In the genomic region with DNA sequence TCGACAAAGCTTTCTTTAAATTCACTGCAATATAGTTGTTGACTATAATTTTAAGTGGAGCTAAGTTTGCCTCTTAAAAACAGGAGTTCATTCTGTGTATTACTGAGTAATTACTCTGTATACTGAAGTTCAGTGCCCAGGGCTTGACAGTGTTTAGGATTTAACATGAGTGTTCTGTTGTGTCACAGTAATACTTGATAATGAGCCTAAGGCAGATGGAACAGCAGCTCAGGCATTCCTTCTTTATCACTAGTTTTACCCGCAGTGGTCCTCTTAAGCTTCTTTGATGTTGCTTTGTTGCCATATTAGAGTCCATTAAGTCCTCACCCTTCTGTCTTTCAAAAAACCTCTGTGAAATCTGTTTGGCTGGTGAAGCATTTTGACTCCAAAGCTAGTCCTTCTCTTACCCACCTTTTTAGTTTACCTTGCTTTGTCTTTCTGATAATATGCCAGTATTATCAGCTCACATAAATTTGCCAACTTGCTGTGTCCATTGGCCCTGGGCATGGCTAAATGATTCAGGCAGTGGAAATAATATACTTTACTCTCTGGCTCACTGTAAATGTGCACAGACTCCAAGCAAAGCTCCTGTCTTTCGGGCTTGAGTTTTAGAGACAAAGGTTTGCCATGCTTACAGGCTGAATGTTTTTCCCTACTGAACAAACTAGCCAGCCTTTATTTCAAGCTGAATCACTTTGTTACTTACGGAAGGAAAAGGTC, we compare ENCODE assay signal across 9 cellular contexts. TPM values are rescaled to one million over a fixed set of nuclear protein-coding genes. Genes with fewer than 3 reads are reported as not detected.
DNase-seq lines count a peak whose midpoint lies in the region; ATAC-seq and TF ChIP-seq lines count a peak whose summit lies in the region.
"Had no signal": no experiment of that assay in that cellular context is flagged by ENCODE, and none has a peak within 500 bp of the region (broad histone marks: within the 10 kb centered on the region; RNA-seq: fewer than 3 reads in every experiment).

No MANE protein-coding gene starts in this region.

- ATAC-seq in HG02798 (IDR thresholded peaks at IDR 0.05; ENCODE audit: poor library complexity, unreplicated experiment) (no peak), GM19455 (IDR thresholded peaks at IDR 0.05; ENCODE audit: unreplicated experiment) (no peak)

- peaks cover 27% of the 10 kb centered on the region for H3K4me1 Mint-ChIP-seq in endodermal cell

- peaks cover 21% of the 10 kb centered on the region for H3K36me3 ChIP-seq in endodermal cell (ENCODE audit: control insufficient read depth, insufficient read depth, low read length)
- H3K36me3 ChIP-seq in osteoblast (ENCODE audit: insufficient read depth, low read length) = no peaks in the 10 kb centered on the region

- in situ Hi-C loops in KBM-7 (cut with MboI; ENCODE audit: low pct_unique_long_range_greater_than_20kb, low sequenced_read_pairs) = no loop called here

- H2AFZ ChIP-seq in osteoblast (ENCODE audit: low read length) = no peak overlapping the region

- no peaks in the 10 kb centered on the region for H4K20me1 ChIP-seq in osteoblast (ENCODE audit: insufficient read depth, low read length)

- H3K27me3 ChIP-seq in endodermal cell (ENCODE audit: control insufficient read depth, insufficient read depth, low read length, poor library complexity, severe bottlenecking) = no peaks in the 10 kb centered on the region
- no peaks in the 10 kb centered on the region for H3K27me3 ChIP-seq in osteoblast (ENCODE audit: insufficient read depth, low read length)

- H3K9me3 ChIP-seq in endodermal cell (ENCODE audit: control insufficient read depth, low read length) (no peaks in the 10 kb centered on the region), osteoblast (ENCODE audit: low read depth, low read length) (no peaks in the 10 kb centered on the region)

- peaks cover 16% of the 10 kb centered on the region for H3K4me1 ChIP-seq in endodermal cell (ENCODE audit: control insufficient read depth, insufficient read depth, low read length)
- H3K4me1 ChIP-seq in osteoblast (ENCODE audit: insufficient read depth, low read length) = peaks cover 4% of the 10 kb centered on the region

- whole genome bisulfite sequencing in endodermal cell (ENCODE audit: insufficient coverage in 1 of 2, insufficient read length in 1 of 2), 2 experiments = 72 to 90% methylated on average over 2 to 4 of the region's 4 CpGs

- TF ChIP-seq CTCF in endodermal cell (conservative IDR thresholded peaks at IDR 0.05) (no peak), osteoblast (IDR thresholded peaks at IDR 0.05; ENCODE audit: extremely low read depth, low read depth, low read length) (no peak)

- peak; percentile 49 for DNase-seq in DMS 273 (lab: John Stamatoyannopoulos, UW; ENCODE audit: unreplicated experiment)
- DNase-seq in NCI-H82 treated with DMSO at 0.1 percent for 48 hours (lab: John Stamatoyannopoulos, UW; ENCODE audit: unreplicated experiment) = peak; percentile 97
- DNase-seq in endodermal cell = no peak
- DNase-seq in osteoblast (ENCODE audit: insufficient read length, low spot score, missing footprints) = no peak
- no peak for DNase-seq in KBM-7
- no peak for DNase-seq in SK-N-DZ (ENCODE audit: low spot score)
- DNase-seq: NCI-H1694 treated with DMSO at 0.1 percent for 48 hours had no signal

- H3K27ac ChIP-seq in endodermal cell (ENCODE audit: low read depth, low read length) (no peak overlapping the region), osteoblast (ENCODE audit: low read depth, low read length) (no peak overlapping the region)

- no peaks in the 10 kb centered on the region for H3K9me3 Mint-ChIP-seq in endodermal cell

- H3K4me3 Mint-ChIP-seq in endodermal cell = peak overlapping the region; percentile 0

- peak overlapping the region; percentile 12 for H3K27ac Mint-ChIP-seq in endodermal cell

- peaks cover 22% of the 10 kb centered on the region for H3K36me3 Mint-ChIP-seq in endodermal cell (ENCODE audit: low read depth)

- H3K9ac ChIP-seq in endodermal cell (ENCODE audit: extremely low read depth, low read length, poor library complexity, severe bottlenecking) = no peak overlapping the region

- H3K79me2 ChIP-seq in osteoblast (ENCODE audit: insufficient read depth, low read length) = peaks cover 82% of the 10 kb centered on the region

- peak overlapping the region; percentile 31 for H3K4me2 ChIP-seq in osteoblast (ENCODE audit: insufficient read depth, low read length)

- H3K4me3 ChIP-seq in endodermal cell (ENCODE audit: low read length) (peak overlapping the region; percentile 62), osteoblast (ENCODE audit: insufficient read depth, low read length) (no peak overlapping the region)

- no peaks in the 10 kb centered on the region for H3K27me3 Mint-ChIP-seq in endodermal cell (ENCODE audit: insufficient read depth)

RNA-seq across cellular contexts. Expression of a gene that starts 17.7 kb away (rescaled TPM):
- 10 to 100 TPM; 71.4 to 79.2 TPM for total RNA-seq in endodermal cell
- polyA plus RNA-seq in endodermal cell (2013, experiment 1 of 2) = 35.6 TPM
- polyA plus RNA-seq in endodermal cell (2013, experiment 2 of 2) = 35.1 TPM
- 22.7 and 23.9 TPM in 2 replicates for total RNA-seq in osteoblast
- 11.6 and 13.5 TPM in 2 replicates for polyA plus RNA-seq in SK-N-DZ (2014; cell fraction: cytosol; rRNA removed)
- 15.4 and 21.5 TPM in 2 replicates for polyA plus RNA-seq in SK-N-DZ (2014; cell fraction: nucleus; rRNA removed)

RNA-seq across cellular contexts. Expression of a gene that starts 32.4 kb away (rescaled TPM):
- 10 to 100 TPM in 1 of 2 donors, 1 to 10 TPM in 1; 4.3 to 14.8 TPM for total RNA-seq in endodermal cell
- 17.4 TPM for polyA plus RNA-seq in endodermal cell (2013, experiment 1 of 2)
- polyA plus RNA-seq in endodermal cell (2013, experiment 2 of 2) = 10.1 TPM
- 359 and 418 TPM in 2 replicates for total RNA-seq in osteoblast
- polyA plus RNA-seq in SK-N-DZ (2014; cell fraction: cytosol; rRNA removed) = 12.2 and 12.3 TPM in 2 replicates
- polyA plus RNA-seq in SK-N-DZ (2014; cell fraction: nucleus; rRNA removed) = 5.3 and 6.9 TPM in 2 replicates

RNA-seq across cellular contexts. Expression of a gene that starts 41.7 kb away (rescaled TPM):
- total RNA-seq in endodermal cell (10 to 100 TPM in 1 of 2 donors, 1 to 10 TPM in 1; 7.4 to 11.0 TPM), osteoblast (3.6 and 4.7 TPM in 2 replicates)
- 12.7 TPM for polyA plus RNA-seq in endodermal cell (2013, experiment 1 of 2)
- 12.8 TPM for polyA plus RNA-seq in endodermal cell (2013, experiment 2 of 2)
- polyA plus RNA-seq in SK-N-DZ (2014; cell fraction: cytosol; rRNA removed) = 17.5 and 18.5 TPM in 2 replicates
- polyA plus RNA-seq in SK-N-DZ (2014; cell fraction: nucleus; rRNA removed) = 6.0 and 6.9 TPM in 2 replicates

RNA-seq across cellular contexts. Expression of a gene that starts 42.2 kb away (rescaled TPM):
- total RNA-seq in endodermal cell (10 to 100 TPM in 1 of 2 donors, 1 to 10 TPM in 1; 9.6 to 14.7 TPM), osteoblast (14.1 and 15.9 TPM in 2 replicates)
- 21.7 TPM for polyA plus RNA-seq in endodermal cell (2013, experiment 1 of 2)
- polyA plus RNA-seq in endodermal cell (2013, experiment 2 of 2) = 18.6 TPM
- 20.5 and 21.2 TPM in 2 replicates for polyA plus RNA-seq in SK-N-DZ (2014; cell fraction: cytosol; rRNA removed)
- polyA plus RNA-seq in SK-N-DZ (2014; cell fraction: nucleus; rRNA removed) = 76.1 and 76.7 TPM in 2 replicates

RNA-seq across cellular contexts. Expression of a gene that starts 59.4 kb away (rescaled TPM):
- total RNA-seq in endodermal cell = under 1 TPM in 1 of 2 donors, not detected in 1; 0.73 TPM
- 0.11 TPM for polyA plus RNA-seq in endodermal cell (2013, experiment 1 of 2)
- polyA plus RNA-seq in endodermal cell (2013, experiment 2 of 2) = 1.5 TPM
- total RNA-seq in osteoblast = 0.29 and 0.36 TPM in 2 replicates
- 0.06 and 0.10 TPM in 2 replicates for polyA plus RNA-seq in SK-N-DZ (2014; cell fraction: cytosol; rRNA removed)
- 0.73 and 13.1 TPM in 2 replicates for polyA plus RNA-seq in SK-N-DZ (2014; cell fraction: nucleus; rRNA removed)

Comparison
In these comparisons a context has a peak if more than half of its experiments do, and no peak if none do; other contexts are left out.
1. DNase-seq: peak in DMS 273 (single experiment) and NCI-H82 treated with DMSO at 0.1 percent for 48 hours (single experiment); none in endodermal cell (single experiment), osteoblast (single experiment), KBM-7 (single experiment) and SK-N-DZ (single experiment).
2. RNA of a gene that starts 32.4 kb away (total RNA-seq): 359 to 418 TPM in osteoblast; 4.3 to 14.8 TPM in endodermal cell; every median in the first group is over 10 times any median in the second.